8 cellular contexts compared by ENCODE assay signal in the genomic region with DNA sequence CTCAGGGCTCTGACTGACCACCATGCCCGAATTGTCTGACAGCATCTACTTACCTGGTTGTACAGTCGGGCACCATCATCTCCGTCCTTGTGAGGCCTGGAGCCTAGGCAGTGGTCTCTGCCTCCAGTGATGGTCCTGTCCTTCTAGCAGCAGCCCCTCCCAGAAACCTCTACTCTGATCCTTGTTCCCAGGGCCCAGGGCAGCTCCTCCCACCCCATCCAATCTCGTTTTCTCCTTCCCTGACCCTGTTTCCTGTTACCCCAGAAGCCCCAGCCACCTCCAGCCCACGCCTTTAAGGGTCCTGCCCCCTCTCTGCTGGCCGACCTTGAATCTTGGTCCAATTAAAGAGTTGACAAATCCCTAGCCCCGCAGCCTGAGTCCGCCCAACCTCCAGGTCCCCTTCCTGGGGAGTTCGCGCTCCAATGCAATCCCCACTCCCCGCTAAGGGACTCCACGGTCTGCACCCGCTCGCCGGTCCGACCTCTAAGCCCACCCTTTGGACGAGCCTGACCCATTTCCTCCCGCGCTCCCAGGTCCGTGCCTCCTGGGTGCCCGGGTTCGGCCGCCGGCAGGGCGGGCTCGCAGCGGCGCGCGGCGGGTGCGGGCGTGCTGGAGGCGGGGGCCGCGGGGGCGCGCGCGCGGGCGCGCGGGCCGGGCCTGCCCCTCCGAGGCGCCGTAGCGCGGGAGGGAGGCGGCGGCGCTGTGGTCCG. TPM values are rescaled to one million over a fixed set of nuclear protein-coding genes. Genes with fewer than 3 reads are reported as not detected.
DNase-seq lines count a peak whose midpoint lies in the region; ATAC-seq and TF ChIP-seq lines count a peak whose summit lies in the region.

A gene with protein sequence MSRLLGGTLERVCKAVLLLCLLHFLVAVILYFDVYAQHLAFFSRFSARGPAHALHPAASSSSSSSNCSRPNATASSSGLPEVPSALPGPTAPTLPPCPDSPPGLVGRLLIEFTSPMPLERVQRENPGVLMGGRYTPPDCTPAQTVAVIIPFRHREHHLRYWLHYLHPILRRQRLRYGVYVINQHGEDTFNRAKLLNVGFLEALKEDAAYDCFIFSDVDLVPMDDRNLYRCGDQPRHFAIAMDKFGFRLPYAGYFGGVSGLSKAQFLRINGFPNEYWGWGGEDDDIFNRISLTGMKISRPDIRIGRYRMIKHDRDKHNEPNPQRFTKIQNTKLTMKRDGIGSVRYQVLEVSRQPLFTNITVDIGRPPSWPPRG (plus strand): TSS at position 660 of the 710 bp plus-strand sequence. CDS start 1,951 bp downstream, outside the sequence.

- WGBS in spleen, 5 donors: 5 to 17% (median 11%) methylated on average over 17 to 54 of the region's 54 CpGs

- H3K4me3 ChIP-seq in kidney epithelial cell (ENCODE audit: low read depth, low read length) (peak within 1 kb of the TSS; percentile 57), spleen (peak within 1 kb of the TSS; percentile 55 to 85 (median 67))

- CTCF ChIA-PET in CD4-positive, alpha-beta T cell (lab: Charles Lee): no interaction called here
- CTCF ChIA-PET in T-cell (lab: Charles Lee): no interaction called here

- no peaks in the 10 kb centered on the region for H3K9me3 ChIP-seq in CD4-positive, alpha-beta T cell (ENCODE audit: control insufficient read depth, low read length)
- H3K9me3 ChIP-seq in spleen: no peaks in the 10 kb centered on the region

- no peak for ATAC-seq in CD4-positive, alpha-beta T cell (ENCODE audit: poor library complexity)
- ATAC-seq in T-cell (replicated peaks in 1 of 4) (no peak), GM18511 (IDR thresholded peaks at IDR 0.05; ENCODE audit: unreplicated experiment) (no peak), HG03439 (IDR thresholded peaks at IDR 0.05; ENCODE audit: unreplicated experiment) (no peak)
- ATAC-seq in central memory CD8-positive, alpha-beta T cell (replicated peaks; ENCODE audit: extremely low read depth, poor library complexity, severe bottlenecking): no peak

- peak within 1 kb of the TSS; percentile 96 for H3K4me3 Mint-ChIP-seq in CD4-positive, alpha-beta T cell
- H3K4me3 Mint-ChIP-seq in HFFc6 (peak within 1 kb of the TSS; percentile 92), T-cell (peak within 1 kb of the TSS; percentile 76 to 90 (median 88))
- peak within 1 kb of the TSS; percentile 89 for H3K4me3 Mint-ChIP-seq in central memory CD8-positive, alpha-beta T cell

- no peak within 1 kb of the TSS for H3K27ac ChIP-seq in CD4-positive, alpha-beta T cell (ENCODE audit: low read depth, low read length)
- peak within 1 kb of the TSS in 6 of 8 donors; percentile 34 to 74 (median 50) for H3K27ac ChIP-seq in spleen

- H3K4me1 Mint-ChIP-seq in CD4-positive, alpha-beta T cell (ENCODE audit: low read depth): peaks cover 48% of the 10 kb centered on the region
- H3K4me1 Mint-ChIP-seq in HFFc6 (ENCODE audit: low read depth) (peaks cover 63% of the 10 kb centered on the region), T-cell (peaks cover 34 to 49% (median 49%) of the 10 kb centered on the region in 3 donors)
- H3K4me1 Mint-ChIP-seq in central memory CD8-positive, alpha-beta T cell: peaks cover 34% of the 10 kb centered on the region

- H3K27ac Mint-ChIP-seq in CD4-positive, alpha-beta T cell: no peak within 1 kb of the TSS
- peak within 1 kb of the TSS; percentile 87 for H3K27ac Mint-ChIP-seq in HFFc6
- H3K27ac Mint-ChIP-seq in T-cell: peak within 1 kb of the TSS; percentile 40 to 49
- H3K27ac Mint-ChIP-seq in central memory CD8-positive, alpha-beta T cell (ENCODE audit: low read depth): peak within 1 kb of the TSS; percentile 12

- H3K36me3 Mint-ChIP-seq in CD4-positive, alpha-beta T cell (ENCODE audit: low read depth): peaks cover 50% of the 10 kb centered on the region
- peaks cover 46% of the 10 kb centered on the region for H3K36me3 Mint-ChIP-seq in HFFc6 (ENCODE audit: low read depth)
- peaks cover 20% of the 10 kb centered on the region for H3K36me3 Mint-ChIP-seq in T-cell
- H3K36me3 Mint-ChIP-seq in central memory CD8-positive, alpha-beta T cell (ENCODE audit: insufficient read depth): peaks cover 10% of the 10 kb centered on the region

- POLR2A ChIA-PET in CD4-positive, alpha-beta T cell (lab: Charles Lee): interaction anchor here (0.9 kb wide), 1 partner anchor 31 kb away, joined by 3 read pairs; no protein-coding TSS in a partner anchor
- POLR2A ChIA-PET in T-cell (lab: Charles Lee): no interaction called here

- H3K27me3 Mint-ChIP-seq in CD4-positive, alpha-beta T cell: peaks cover 13% of the 10 kb centered on the region
- H3K27me3 Mint-ChIP-seq in HFFc6 (ENCODE audit: insufficient read depth) (peaks cover 6% of the 10 kb centered on the region), T-cell (peaks cover 0 to 5% of the 10 kb centered on the region in 2 donors)
- H3K27me3 Mint-ChIP-seq in central memory CD8-positive, alpha-beta T cell: no peaks in the 10 kb centered on the region

- H3K4me1 ChIP-seq in spleen: peaks cover 31 to 85% (median 62%) of the 10 kb centered on the region in 6 donors

- intact Hi-C loops in CD4-positive, alpha-beta T cell (cut with DNase I, micrococcal nuclease): loop anchor here in 1 of 2 experiments (5.0 to 10.0 kb wide), 5 partner anchors 376 to 1211 kb away; a partner anchor contains a TSS
- intact Hi-C loops in spleen (cut with DNase I; ENCODE audit: low total_unique reads): no loop called here

- peak in 3 of 10 experiments; percentile 15 to 41 (median 33) for DNase-seq in CD4-positive, alpha-beta T cell
- DNase-seq in HFFc6 (no peak), T-cell (peak in 8 of 34 experiments; percentile 12 to 34 (median 18)), kidney epithelial cell (ENCODE audit: low read depth) (no peak), spleen (peak; percentile 86)
- DNase-seq in central memory CD8-positive, alpha-beta T cell (ENCODE audit: low spot score in 2 of 2): no peak

- H3K36me3 ChIP-seq in kidney epithelial cell (ENCODE audit: control insufficient read depth, insufficient read depth, low read length): peaks cover 4% of the 10 kb centered on the region
- H3K36me3 ChIP-seq in spleen: peaks cover 0 to 28% (median 16%) of the 10 kb centered on the region in 6 donors

- H3K9me3 Mint-ChIP-seq in CD4-positive, alpha-beta T cell: no peaks in the 10 kb centered on the region
- no peaks in the 10 kb centered on the region for H3K9me3 Mint-ChIP-seq in HFFc6
- H3K9me3 Mint-ChIP-seq in T-cell: no peaks in the 10 kb centered on the region
- H3K9me3 Mint-ChIP-seq in central memory CD8-positive, alpha-beta T cell: no peaks in the 10 kb centered on the region

- TF ChIP-seq CTCF in CD4-positive, alpha-beta T cell (IDR thresholded peaks at IDR 0.05): no peak
- TF ChIP-seq CTCF in HFFc6 (IDR thresholded peaks at IDR 0.05) (no peak), kidney epithelial cell (IDR thresholded peaks at IDR 0.05; ENCODE audit: insufficient read depth, low read length, poor library complexity, severe bottlenecking) (no peak), spleen (IDR thresholded peaks at IDR 0.05 in 8 of 11, conservative IDR thresholded peaks at IDR 0.05 in 3 of 11) (no peak)

- TF ChIP-seq POLR2A in spleen (IDR thresholded peaks at IDR 0.05): no peak

- H3K27me3 ChIP-seq in CD4-positive, alpha-beta T cell (ENCODE audit: control insufficient read depth, insufficient read depth, low read length): peaks cover 5% of the 10 kb centered on the region
- no peaks in the 10 kb centered on the region for H3K27me3 ChIP-seq in kidney epithelial cell (ENCODE audit: control insufficient read depth, insufficient read depth, low read length)
- H3K27me3 ChIP-seq in spleen (replicated peaks in 1 of 7): peaks cover 0 to 6% (median 0%) of the 10 kb centered on the region in 7 donors

RNA-seq across cellular contexts. Expression of the gene that starts here (rescaled TPM):
- under 1 TPM; 0.22 to 0.34 TPM for total RNA-seq in CD4-positive, alpha-beta T cell
- total RNA-seq in HFFc6 (2021; fragmentation: NEBNext Ultra II Directional; extraction: Animal tissue kit (Norgen Biotek cat#: 25700)): 100 to 1,000 TPM in 2 of 6 experiments, 10 to 100 TPM in 4; 87.8 to 107 (median 98.8) TPM
- total RNA-seq in T-cell: 1 to 10 TPM; 1.2 to 5.3 (median 3.1) TPM
- 62.6 and 86.8 TPM in 2 replicates for total RNA-seq in kidney epithelial cell
- total RNA-seq in spleen: 10 to 100 TPM; 11.4 to 23.3 (median 13.2) TPM
- polyA plus RNA-seq in spleen: 10 to 100 TPM in 1 of 3 donors, 1 to 10 TPM in 2; 7.0 to 13.7 (median 7.7) TPM
